In the genomic region with DNA sequence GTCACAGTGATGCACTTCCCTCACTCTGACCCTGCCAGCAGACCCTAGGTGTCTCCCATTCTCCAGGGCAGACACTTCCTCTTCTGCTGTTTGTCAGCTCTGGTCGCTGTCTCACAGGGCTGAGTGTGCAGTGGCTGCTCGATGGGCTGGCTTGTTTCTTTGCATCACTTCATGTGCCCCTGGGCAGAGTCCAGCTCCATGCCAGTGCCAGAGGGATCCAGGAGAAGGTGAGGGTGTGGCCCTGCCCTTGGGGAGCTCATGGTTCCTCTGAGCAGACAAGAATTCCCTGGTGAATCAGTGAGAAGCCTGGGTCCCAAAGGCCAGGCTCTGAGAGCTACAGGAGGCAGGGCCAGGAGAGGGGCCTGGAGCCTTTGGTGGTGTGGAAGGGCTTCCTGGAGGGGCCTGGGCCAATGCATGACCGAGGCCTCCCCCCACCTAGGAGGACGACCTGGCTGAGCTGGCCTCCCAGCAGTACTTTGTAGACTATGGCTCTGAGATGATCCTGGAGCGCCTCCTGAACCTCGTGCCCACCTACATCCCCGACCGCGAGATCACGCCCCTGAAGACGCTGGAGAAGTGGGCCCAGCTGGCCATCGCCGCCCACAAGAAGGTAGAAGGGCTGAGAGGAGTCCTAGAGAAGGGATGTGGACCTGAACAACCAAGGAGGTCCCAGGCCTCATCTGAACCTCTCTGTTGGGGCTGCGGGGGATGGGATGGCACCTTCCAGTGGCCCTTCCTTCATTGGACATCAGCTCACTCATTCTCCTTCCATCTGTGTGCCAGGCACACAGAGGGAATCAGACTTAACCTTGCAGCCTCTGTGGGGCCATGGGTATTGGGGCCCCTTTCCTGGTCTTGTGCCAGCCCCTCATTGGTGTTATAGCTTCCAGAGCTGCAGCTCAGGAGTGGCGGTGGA, we compare ENCODE assay signal across 15 cellular contexts.
"Had no signal": no experiment of that assay in that cellular context is flagged by ENCODE, and none has a peak within 500 bp of the region (broad histone marks: within the 10 kb centered on the region; RNA-seq: fewer than 3 reads in every experiment).

No MANE protein-coding gene starts in this region.

- H3K27me3 ChIP-seq: heart left ventricle had no signal

- H3K4me3 ChIP-seq: heart left ventricle, skin epidermis had no signal

- H3K9me3 ChIP-seq: heart left ventricle had no signal

- DNase-seq: activated naive CD4-positive, alpha-beta T cell treated with anti-CD3 and anti-CD28 coated beads for 36 hours; activated naive CD8-positive, alpha-beta T cell treated with anti-CD3 and anti-CD28 coated beads, Interleukin-2, amount 50 U/mL, for 24 hours; dermis blood vessel endothelial cell; effector memory CD8-positive, alpha-beta T cell; left colon; midbrain; naive B cell; retina; stimulated activated CD4-positive, alpha-beta T cell treated with anti-CD3 and anti-CD28 coated beads, Interleukin-4, amount 100 ng/mL, for 4 hours; stimulated activated CD8-positive, alpha-beta memory T cell treated with anti-CD3 and anti-CD28 coated beads, Interleukin-4, amount 100 ng/mL, for 48 hours; stimulated activated naive CD8-positive, alpha-beta T cell treated with anti-CD3 and anti-CD28 coated beads, Interleukin-15, Interleukin-2, amounts not matched to agents 100 U/mL and 50 U/mL, for 24 hours; trophoblast cell had no signal

- H3K27ac ChIP-seq: epithelial cell of prostate, heart left ventricle, skin epidermis had no signal
